10 cellular contexts compared by ENCODE assay signal in the genomic region with DNA sequence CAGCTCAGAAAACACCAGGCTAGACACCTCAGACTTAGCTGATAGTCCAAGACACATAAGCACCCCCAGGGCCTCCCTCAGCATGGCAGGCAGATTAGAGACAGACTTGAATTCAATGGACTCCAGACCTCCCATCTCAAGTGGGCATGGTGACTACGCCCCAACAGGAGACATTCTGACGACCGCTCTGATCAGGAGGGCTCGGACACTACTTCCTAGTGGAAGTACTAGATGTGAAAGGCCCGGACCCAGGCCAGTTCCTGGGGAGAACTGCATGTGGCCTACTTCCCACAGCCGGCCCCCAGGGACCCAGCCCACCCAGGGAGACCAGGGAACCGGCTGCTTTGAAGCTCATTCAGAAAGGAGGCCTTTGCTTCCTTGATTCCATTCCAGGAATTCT.
"Had no signal": no experiment of that assay in that cellular context is flagged by ENCODE, and none has a peak within 500 bp of the region (broad histone marks: within the 10 kb centered on the region; RNA-seq: fewer than 3 reads in every experiment).

No MANE protein-coding gene starts in this region.

- H3K27ac ChIP-seq: neutrophil had no signal

- DNase-seq: activated CD4-positive, alpha-beta T cell treated with anti-CD3 and anti-CD28 coated beads, Interleukin-2, amount 50 U/mL, for 4 hours; activated gamma-delta T cell; effector CD8-positive, alpha-beta T cell; esophagus squamous epithelium; mesendoderm; naive thymus-derived CD8-positive, alpha-beta T cell; stimulated activated naive CD8-positive, alpha-beta T cell treated with anti-CD3 and anti-CD28 coated beads, Interleukin-15, amount 100 ng/mL, for 72 hours; SW 1271 had no signal

- H3K27me3 ChIP-seq: esophagus squamous epithelium, neutrophil had no signal

- H3K9me3 ChIP-seq: esophagus squamous epithelium, neutrophil had no signal

- H3K4me3 ChIP-seq: esophagus squamous epithelium, skin epidermis had no signal

- H3K36me3 ChIP-seq: esophagus squamous epithelium had no signal
